9 cellular contexts compared by ENCODE assay signal in genomic region chr11:2390871-2391662, GRCh38. TPM values are rescaled to one million over a fixed set of nuclear protein-coding genes. Genes with fewer than 3 reads are reported as not detected.
DNase-seq lines count a peak whose midpoint lies in the region; ATAC-seq and TF ChIP-seq lines count a peak whose summit lies in the region.
"Had no signal": no experiment of that assay in that cellular context is flagged by ENCODE, and none has a peak within 500 bp of the region (broad histone marks: within the 10 kb centered on the region; RNA-seq: fewer than 3 reads in every experiment).

No MANE protein-coding gene starts in this region.

- H2AFZ ChIP-seq in MM.1S (ENCODE audit: low read length): no peak overlapping the region

- H4K20me1 ChIP-seq in MM.1S (ENCODE audit: insufficient read depth, low read length): no peaks in the 10 kb centered on the region

- H3K9me3 Mint-ChIP-seq in naive thymus-derived CD4-positive, alpha-beta T cell: no peaks in the 10 kb centered on the region

- no peaks in the 10 kb centered on the region for H3K36me3 ChIP-seq in BE2C
- peaks cover 1% of the 10 kb centered on the region for H3K36me3 ChIP-seq in endocrine pancreas (ENCODE audit: control insufficient read depth, insufficient read depth, low read length)
- H3K36me3 ChIP-seq in naive thymus-derived CD4-positive, alpha-beta T cell (ENCODE audit: control insufficient read depth in 2 of 3, insufficient read depth in 3 of 3, low read length in 3 of 3): peaks cover 0 to 63% (median 2%) of the 10 kb centered on the region in 3 experiments
- H3K36me3 ChIP-seq in MM.1S (replicated peaks; ENCODE audit: insufficient read depth, low read length): no peaks in the 10 kb centered on the region

- H3K27ac ChIP-seq in naive thymus-derived CD4-positive, alpha-beta T cell (ENCODE audit: low read depth, low read length): peak overlapping the region; percentile 5
- H3K27ac ChIP-seq in MM.1S (ENCODE audit: low read length): no peak overlapping the region

- peaks cover 1 to 35% (median 24%) of the 10 kb centered on the region in 7 donors for H3K4me1 Mint-ChIP-seq in naive thymus-derived CD4-positive, alpha-beta T cell

- no peaks in the 10 kb centered on the region for H3K9me2 ChIP-seq in MM.1S (replicated peaks; ENCODE audit: insufficient read depth, low read length)

- no peak overlapping the region for H3K4me2 ChIP-seq in MM.1S (ENCODE audit: low read depth, low read length)

- peak overlapping the region in 1 of 9 donors; percentile 71 for H3K27ac Mint-ChIP-seq in naive thymus-derived CD4-positive, alpha-beta T cell

- H3F3A ChIP-seq in MM.1S (ENCODE audit: insufficient read depth, low read length): no peaks in the 10 kb centered on the region

- H3K9ac ChIP-seq in endocrine pancreas (ENCODE audit: control insufficient read depth, insufficient read depth, low read length) (peak overlapping the region; percentile 73), MM.1S (ENCODE audit: low read length) (no peak overlapping the region)

- H3K4me1 ChIP-seq in BE2C: peaks cover 3% of the 10 kb centered on the region; the same call in 1 of the 2 replicates
- H3K4me1 ChIP-seq in endocrine pancreas (ENCODE audit: control insufficient read depth, insufficient read depth, low read length): no peaks in the 10 kb centered on the region
- peaks cover 10 to 48% of the 10 kb centered on the region in 2 donors for H3K4me1 ChIP-seq in naive thymus-derived CD4-positive, alpha-beta T cell (ENCODE audit: control insufficient read depth in 2 of 2, insufficient read depth in 2 of 2, low read length in 2 of 2)
- peaks cover 17% of the 10 kb centered on the region for H3K4me1 ChIP-seq in MM.1S (ENCODE audit: low read length)

- H3K9me3 ChIP-seq in BE2C (no peaks in the 10 kb centered on the region), endocrine pancreas (ENCODE audit: control insufficient read depth, low read length) (no peaks in the 10 kb centered on the region), MM.1S (replicated peaks; ENCODE audit: insufficient read depth, low read length) (no peaks in the 10 kb centered on the region)
- no peaks in the 10 kb centered on the region for H3K9me3 ChIP-seq in naive thymus-derived CD4-positive, alpha-beta T cell (ENCODE audit: control insufficient read depth in 2 of 3, low read length in 3 of 3)

- no peak for TF ChIP-seq CTCF in BE2C (IDR thresholded peaks at IDR 0.05; ENCODE audit: low read depth, low read length)
- no peak for TF ChIP-seq CTCF in MM.1S (IDR thresholded peaks at IDR 0.05; ENCODE audit: low read length)

- no peaks in the 10 kb centered on the region for H3K27me3 Mint-ChIP-seq in naive thymus-derived CD4-positive, alpha-beta T cell

- DNase-seq in BE2C: peak; percentile 66
- DNase-seq in NCI-H2171 (lab: John Stamatoyannopoulos, UW): peak; percentile 35
- DNase-seq in naive thymus-derived CD4-positive, alpha-beta T cell: no peak
- DNase-seq in stimulated activated CD4-positive, alpha-beta T cell treated with anti-CD3 and anti-CD28 coated beads, Interleukin-2, amount 100 ng/mL, for 24 hours: no peak
- no peak for DNase-seq in MM.1S
- DNase-seq: activated CD4-positive, alpha-beta T cell treated with anti-CD3 and anti-CD28 coated beads for 48 hours had no signal

- H3K36me3 Mint-ChIP-seq in naive thymus-derived CD4-positive, alpha-beta T cell: no peaks in the 10 kb centered on the region

- H3K79me2 ChIP-seq in MM.1S (ENCODE audit: low read length): no peaks in the 10 kb centered on the region

- H3K4me3 ChIP-seq in BE2C (ENCODE audit: low read depth, low read length) (no peak overlapping the region), endocrine pancreas (ENCODE audit: control insufficient read depth, insufficient read depth, low read length) (no peak overlapping the region), MM.1S (ENCODE audit: low read length) (no peak overlapping the region)
- H3K4me3 ChIP-seq in naive thymus-derived CD4-positive, alpha-beta T cell (ENCODE audit: low read length): no peak overlapping the region

- POLR2A ChIA-PET in naive thymus-derived CD4-positive, alpha-beta T cell (lab: Charles Lee): no interaction called here

- intact Hi-C loops in naive thymus-derived CD4-positive, alpha-beta T cell (cut with micrococcal nuclease): no loop called here

- no peak overlapping the region for H3K4me3 Mint-ChIP-seq in naive thymus-derived CD4-positive, alpha-beta T cell

- H3K27me3 ChIP-seq in BE2C (no peaks in the 10 kb centered on the region), endocrine pancreas (ENCODE audit: control insufficient read depth, insufficient read depth, low read length) (no peaks in the 10 kb centered on the region), MM.1S (replicated peaks; ENCODE audit: insufficient read depth, low read length) (peaks cover 23% of the 10 kb centered on the region)
- no peaks in the 10 kb centered on the region for H3K27me3 ChIP-seq in naive thymus-derived CD4-positive, alpha-beta T cell (ENCODE audit: control insufficient read depth in 2 of 2, insufficient read depth in 2 of 2, low read length in 2 of 2)

- ATAC-seq in naive thymus-derived CD4-positive, alpha-beta T cell: no peak
- no peak for ATAC-seq in HG03439 (IDR thresholded peaks at IDR 0.05; ENCODE audit: unreplicated experiment)
- ATAC-seq in HG03039 (IDR thresholded peaks at IDR 0.05; ENCODE audit: unreplicated experiment): no peak

- CTCF ChIA-PET in naive thymus-derived CD4-positive, alpha-beta T cell (lab: Charles Lee): no interaction called here

RNA-seq across cellular contexts. Expression of gene TSSC4, which starts 9.5 kb away (rescaled TPM):
- 371 TPM for polyA plus RNA-seq in BE2C (2012; ENCODE audit: insufficient read depth, insufficient read length, low read depth)
- 10 to 100 TPM; 43.6 to 55.0 (median 50.9) TPM for total RNA-seq in naive thymus-derived CD4-positive, alpha-beta T cell
- polyA plus RNA-seq in naive thymus-derived CD4-positive, alpha-beta T cell: 10 to 100 TPM; 51.7 to 83.7 TPM

RNA-seq across cellular contexts. Expression of gene CD81, which starts 14.0 kb away (rescaled TPM):
- polyA plus RNA-seq in BE2C (2012; ENCODE audit: insufficient read depth, insufficient read length, low read depth): 739 TPM
- 100 to 1,000 TPM in 4 of 5 experiments, 10 to 100 TPM in 1; 97.5 to 173 (median 138) TPM for total RNA-seq in naive thymus-derived CD4-positive, alpha-beta T cell
- 10 to 100 TPM; 19.0 to 39.6 TPM for polyA plus RNA-seq in naive thymus-derived CD4-positive, alpha-beta T cell

RNA-seq across cellular contexts. Expression of gene TRPM5, which starts 53.2 kb away (rescaled TPM):
- polyA plus RNA-seq in BE2C (2012; ENCODE audit: insufficient read depth, insufficient read length, low read depth): 0.15 TPM
- 1 to 10 TPM in 1 of 5 experiments, under 1 TPM in 4; 0.05 to 1.1 (median 0.73) TPM for total RNA-seq in naive thymus-derived CD4-positive, alpha-beta T cell
- polyA plus RNA-seq in naive thymus-derived CD4-positive, alpha-beta T cell: under 1 TPM in 1 of 2 donors, not detected in 1; 0.09 TPM

RNA-seq across cellular contexts. Expression of gene KCNQ1, which starts 53.7 kb away (rescaled TPM):
- polyA plus RNA-seq in BE2C (2012; ENCODE audit: insufficient read depth, insufficient read length, low read depth): not detected
- 10 to 100 TPM; 14.7 to 46.4 (median 41.4) TPM for total RNA-seq in naive thymus-derived CD4-positive, alpha-beta T cell
- polyA plus RNA-seq in naive thymus-derived CD4-positive, alpha-beta T cell: 10 to 100 TPM; 15.8 to 20.9 TPM

Comparison
In these comparisons a context has a peak if more than half of its experiments do, and no peak if none do; other contexts are left out.
1. DNase-seq: peak in BE2C (single experiment) and NCI-H2171 (single experiment); none in naive thymus-derived CD4-positive, alpha-beta T cell (0 of 9), stimulated activated CD4-positive, alpha-beta T cell treated with anti-CD3 and anti-CD28 coated beads, Interleukin-2, amount 100 ng/mL, for 24 hours (0 of 2) and MM.1S (single experiment).